ENCODE assay signal across 8 cellular contexts in the genomic region with DNA sequence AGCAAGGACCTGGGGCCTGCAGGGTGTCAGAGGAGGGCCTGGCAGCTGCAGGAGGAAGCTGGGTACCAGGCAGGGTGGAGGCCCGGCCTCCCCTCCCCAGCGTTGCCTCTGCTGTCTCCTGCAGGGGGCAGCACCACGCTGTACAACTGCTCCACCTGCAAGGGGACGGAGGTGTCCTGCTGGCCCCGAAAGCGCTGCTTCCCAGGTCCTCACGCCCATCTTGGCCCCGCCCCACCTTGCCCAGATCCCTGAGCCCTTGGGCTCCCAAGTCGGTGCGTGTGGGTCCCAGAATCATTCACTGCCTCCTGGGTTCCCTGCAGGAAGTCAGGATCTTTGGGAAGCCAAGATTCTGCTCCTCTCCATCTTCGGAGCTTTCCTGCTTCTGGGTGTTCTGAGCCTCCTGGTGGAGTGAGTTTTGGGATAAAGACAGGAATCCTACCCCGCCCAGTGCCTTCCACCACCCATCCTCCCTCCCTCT. TPM values are rescaled to one million over a fixed set of nuclear protein-coding genes. Genes with fewer than 3 reads are reported as not detected.
DNase-seq lines count a peak whose midpoint lies in the region; ATAC-seq and TF ChIP-seq lines count a peak whose summit lies in the region.

No MANE protein-coding gene starts in this region.

- peaks cover 38% of the 10 kb centered on the region for H3K4me1 Mint-ChIP-seq in activated CD4-positive, alpha-beta T cell treated with anti-CD3 and anti-CD28 coated beads, Interleukin-2, amount 10 ng/mL, durations not matched to agents 7 days and 5 days

- ATAC-seq in GM18907 (IDR thresholded peaks at IDR 0.05; ENCODE audit: unreplicated experiment) = peak; percentile 30
- no peak for ATAC-seq in GM21515 (IDR thresholded peaks at IDR 0.05; ENCODE audit: unreplicated experiment)

- H3K27me3 ChIP-seq in AG04450 (ENCODE audit: control insufficient read depth, insufficient read depth, low read length) = no peaks in the 10 kb centered on the region
- H3K27me3 ChIP-seq in liver (ENCODE audit: control insufficient read depth in 4 of 4, insufficient read depth in 4 of 4, low read length in 3 of 4) = no peaks in the 10 kb centered on the region

- DNase-seq in AG04450 (ENCODE audit: low read depth, low spot score) (no peak), NCI-H510A (lab: John Stamatoyannopoulos, UW) (peak; percentile 69), coronary artery (ENCODE audit: low spot score) (no peak)
- DNase-seq in activated CD4-positive, alpha-beta T cell treated with anti-CD3 and anti-CD28 coated beads, Interleukin-2, amount 10 ng/mL, durations not matched to agents 7 days and 5 days = peak; percentile 90
- DNase-seq in stimulated activated CD4-positive, alpha-beta T cell treated with anti-CD3 and anti-CD28 coated beads, Interleukin-4, amount 100 ng/mL, for 48 hours (ENCODE audit: low read depth in 2 of 2) = peak; percentile 82 to 87

- no peaks in the 10 kb centered on the region for H3K36me3 ChIP-seq in liver (ENCODE audit: control insufficient read depth in 4 of 4, insufficient read depth in 3 of 4, low read depth in 1 of 4, low read length in 3 of 4)

- WGBS in liver = 6% methylated on average over 12 of the region's 12 CpGs

- TF ChIP-seq CTCF in AG04450 (IDR thresholded peaks at IDR 0.05; ENCODE audit: low read depth, low read length) = peak; percentile 71
- peak; percentile 54 for TF ChIP-seq CTCF in coronary artery (IDR thresholded peaks at IDR 0.05)
- TF ChIP-seq CTCF in liver (IDR thresholded peaks at IDR 0.05; ENCODE audit: low read depth, low read length, missing input control) = peak; percentile 83

- H3K4me1 ChIP-seq in liver (ENCODE audit: control insufficient read depth in 4 of 4, insufficient read depth in 4 of 4, low read length in 3 of 4) = peaks cover 4 to 18% (median 10%) of the 10 kb centered on the region in 4 donors

- H3K9ac ChIP-seq in liver (ENCODE audit: low read depth in 1 of 2, low read length in 2 of 2) = no peak overlapping the region

- H3K4me3 Mint-ChIP-seq in activated CD4-positive, alpha-beta T cell treated with anti-CD3 and anti-CD28 coated beads, Interleukin-2, amount 10 ng/mL, durations not matched to agents 7 days and 5 days = no peak overlapping the region

- POLR2A ChIA-PET in AG04450 (lab: Yijun Ruan, JAX) = interaction anchor here (0.7 to 1.5 kb wide), 3 partner anchors 48 to 278 kb away, joined by 3 read pairs; partner anchors contain the start of gene TMEM256
- POLR2A ChIA-PET in activated CD4-positive, alpha-beta T cell treated with anti-CD3 and anti-CD28 coated beads, Interleukin-2, amount 10 ng/mL, durations not matched to agents 7 days and 5 days (lab: Charles Lee) = interaction anchor here (1.1 kb wide), 1 partner anchor 20 kb away, joined by 4 read pairs; the partner anchor contains the start of gene ACAP1

- CTCF ChIA-PET in AG04450 (lab: Charles Lee) = interaction anchor here (0.6 to 2.8 kb wide), 22 partner anchors 10 to 387 kb away, joined by 3 to 22 read pairs (median 3); partner anchors contain the start of genes PLSCR3, SENP3, SOX15 and TMEM102
- CTCF ChIA-PET in activated CD4-positive, alpha-beta T cell treated with anti-CD3 and anti-CD28 coated beads, Interleukin-2, amount 10 ng/mL, durations not matched to agents 7 days and 5 days (lab: Charles Lee) = interaction anchor here (0.6 to 5.0 kb wide), 28 partner anchors 12 to 1597 kb away, joined by 3 to 45 read pairs (median 4); partner anchors contain the start of genes ACAP1, MPDU1, NEURL4 and PLSCR3

- TF ChIP-seq RAD21 in liver (IDR thresholded peaks at IDR 0.05) = peak; percentile 86 to 93

- no peaks in the 10 kb centered on the region for H3K27me3 Mint-ChIP-seq in activated CD4-positive, alpha-beta T cell treated with anti-CD3 and anti-CD28 coated beads, Interleukin-2, amount 10 ng/mL, durations not matched to agents 7 days and 5 days

- H3K9me3 Mint-ChIP-seq in activated CD4-positive, alpha-beta T cell treated with anti-CD3 and anti-CD28 coated beads, Interleukin-2, amount 10 ng/mL, durations not matched to agents 7 days and 5 days = no peaks in the 10 kb centered on the region

- H3K9me3 ChIP-seq in AG04450 (ENCODE audit: control insufficient read depth, insufficient read depth, low read length) (no peaks in the 10 kb centered on the region; the same call in 1 of the 2 replicates), liver (ENCODE audit: control insufficient read depth in 4 of 4, low read length in 3 of 4) (no peaks in the 10 kb centered on the region)

- H3K4me3 ChIP-seq in AG04450 (ENCODE audit: low read depth, low read length) (no peak overlapping the region), coronary artery (no peak overlapping the region), liver (ENCODE audit: low read depth in 1 of 3, low read length in 3 of 3) (no peak overlapping the region)

- no peak overlapping the region for H3K27ac Mint-ChIP-seq in activated CD4-positive, alpha-beta T cell treated with anti-CD3 and anti-CD28 coated beads, Interleukin-2, amount 10 ng/mL, durations not matched to agents 7 days and 5 days

- H3K36me3 Mint-ChIP-seq in activated CD4-positive, alpha-beta T cell treated with anti-CD3 and anti-CD28 coated beads, Interleukin-2, amount 10 ng/mL, durations not matched to agents 7 days and 5 days (ENCODE audit: low read depth) = peaks cover 15% of the 10 kb centered on the region

- H3K27ac ChIP-seq in AG04450 (ENCODE audit: low read depth, low read length) (no peak overlapping the region), coronary artery (peak overlapping the region in 1 of 2 donors; percentile 39), liver (ENCODE audit: low read depth in 1 of 2, low read length in 2 of 2) (no peak overlapping the region)

TF ChIP-seq in liver, 16 proteins besides CTCF, POLR2A, EP300 and RAD21 (continues in another document):
- TF ChIP-seq, protein P1, sequence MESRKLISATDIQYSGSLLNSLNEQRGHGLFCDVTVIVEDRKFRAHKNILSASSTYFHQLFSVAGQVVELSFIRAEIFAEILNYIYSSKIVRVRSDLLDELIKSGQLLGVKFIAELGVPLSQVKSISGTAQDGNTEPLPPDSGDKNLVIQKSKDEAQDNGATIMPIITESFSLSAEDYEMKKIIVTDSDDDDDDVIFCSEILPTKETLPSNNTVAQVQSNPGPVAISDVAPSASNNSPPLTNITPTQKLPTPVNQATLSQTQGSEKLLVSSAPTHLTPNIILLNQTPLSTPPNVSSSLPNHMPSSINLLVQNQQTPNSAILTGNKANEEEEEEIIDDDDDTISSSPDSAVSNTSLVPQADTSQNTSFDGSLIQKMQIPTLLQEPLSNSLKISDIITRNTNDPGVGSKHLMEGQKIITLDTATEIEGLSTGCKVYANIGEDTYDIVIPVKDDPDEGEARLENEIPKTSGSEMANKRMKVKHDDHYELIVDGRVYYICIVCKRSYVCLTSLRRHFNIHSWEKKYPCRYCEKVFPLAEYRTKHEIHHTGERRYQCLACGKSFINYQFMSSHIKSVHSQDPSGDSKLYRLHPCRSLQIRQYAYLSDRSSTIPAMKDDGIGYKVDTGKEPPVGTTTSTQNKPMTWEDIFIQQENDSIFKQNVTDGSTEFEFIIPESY (IDR thresholded peaks at IDR 0.05) = no peak
- no peak for TF ChIP-seq FOXA2 (IDR thresholded peaks at IDR 0.05)
- TF ChIP-seq, protein P2, sequence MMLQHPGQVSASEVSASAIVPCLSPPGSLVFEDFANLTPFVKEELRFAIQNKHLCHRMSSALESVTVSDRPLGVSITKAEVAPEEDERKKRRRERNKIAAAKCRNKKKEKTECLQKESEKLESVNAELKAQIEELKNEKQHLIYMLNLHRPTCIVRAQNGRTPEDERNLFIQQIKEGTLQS (IDR thresholded peaks at IDR 0.05) = no peak

RNA-seq across cellular contexts. Expression of gene TMEM95, which starts 1.2 kb away (rescaled TPM):
- polyA plus RNA-seq in AG04450 (2011; rRNA removed) (not detected in 2 replicates), liver (not detected)
- polyA minus RNA-seq in AG04450 (2011; rRNA and poly(A)+ RNA removed) = not detected in 2 replicates
- total RNA-seq in activated CD4-positive, alpha-beta T cell treated with anti-CD3 and anti-CD28 coated beads, Interleukin-2, amount 10 ng/mL, durations not matched to agents 7 days and 5 days = under 1 TPM in 1 of 2 experiments, not detected in 1; 0.23 TPM
- total RNA-seq in liver = not detected

RNA-seq across cellular contexts. Expression of gene KCTD11, which starts 4.1 kb away (rescaled TPM):
- polyA plus RNA-seq in AG04450 (2011; rRNA removed) (12.1 and 13.8 TPM in 2 replicates), liver (1 to 10 TPM in 1 of 2 donors, under 1 TPM in 1; 0.39 to 3.5 TPM)
- polyA minus RNA-seq in AG04450 (2011; rRNA and poly(A)+ RNA removed) = 11.6 and 14.6 TPM in 2 replicates
- 10 to 100 TPM; 11.2 to 12.5 TPM for total RNA-seq in activated CD4-positive, alpha-beta T cell treated with anti-CD3 and anti-CD28 coated beads, Interleukin-2, amount 10 ng/mL, durations not matched to agents 7 days and 5 days
- 1 to 10 TPM in 1 of 2 donors, under 1 TPM in 1; 0.89 to 2.0 TPM for total RNA-seq in liver

RNA-seq across cellular contexts. Expression of gene ACAP1, which starts 19.8 kb away (rescaled TPM):
- polyA plus RNA-seq in AG04450 (2011; rRNA removed) (0.35 and 0.74 TPM in 2 replicates), liver (1 to 10 TPM; 1.1 to 4.5 TPM)
- 0.09 and 0.22 TPM in 2 replicates for polyA minus RNA-seq in AG04450 (2011; rRNA and poly(A)+ RNA removed)
- total RNA-seq in activated CD4-positive, alpha-beta T cell treated with anti-CD3 and anti-CD28 coated beads, Interleukin-2, amount 10 ng/mL, durations not matched to agents 7 days and 5 days = 100 to 1,000 TPM; 727 to 775 TPM
- total RNA-seq in liver = 1 to 10 TPM; 4.9 to 7.4 TPM

RNA-seq across cellular contexts. Expression of gene TNK1, which starts 24.8 kb away (rescaled TPM):
- polyA plus RNA-seq in AG04450 (2011; rRNA removed) (0.22 and 0.25 TPM in 2 replicates), liver (1 to 10 TPM; 1.9 to 3.5 TPM)
- 0.69 TPM in 1 of 2 replicates, not detected in the other for polyA minus RNA-seq in AG04450 (2011; rRNA and poly(A)+ RNA removed)
- 1 to 10 TPM; 1.5 to 2.1 TPM for total RNA-seq in activated CD4-positive, alpha-beta T cell treated with anti-CD3 and anti-CD28 coated beads, Interleukin-2, amount 10 ng/mL, durations not matched to agents 7 days and 5 days
- 1 to 10 TPM in 1 of 2 donors, under 1 TPM in 1; 0.05 to 3.2 TPM for total RNA-seq in liver

RNA-seq across cellular contexts. Expression of gene NEURL4, which starts 27.0 kb away (rescaled TPM):
- polyA plus RNA-seq in AG04450 (2011; rRNA removed) = 7.3 and 9.6 TPM in 2 replicates
- polyA minus RNA-seq in AG04450 (2011; rRNA and poly(A)+ RNA removed) = 18.4 and 25.8 TPM in 2 replicates
- 10 to 100 TPM; 34.7 to 38.1 TPM for total RNA-seq in activated CD4-positive, alpha-beta T cell treated with anti-CD3 and anti-CD28 coated beads, Interleukin-2, amount 10 ng/mL, durations not matched to agents 7 days and 5 days
- total RNA-seq in liver = 10 to 100 TPM in 1 of 2 donors, 1 to 10 TPM in 1; 8.1 to 14.2 TPM
- polyA plus RNA-seq in liver = 1 to 10 TPM in 1 of 2 donors, under 1 TPM in 1; 0.76 to 6.6 TPM

Comparison
In these comparisons a context has a peak if more than half of its experiments do, and no peak if none do; other contexts are left out.
1. DNase-seq: peak in NCI-H510A (single experiment), activated CD4-positive, alpha-beta T cell treated with anti-CD3 and anti-CD28 coated beads, Interleukin-2, amount 10 ng/mL, durations not matched to agents 7 days and 5 days (single experiment) and stimulated activated CD4-positive, alpha-beta T cell treated with anti-CD3 and anti-CD28 coated beads, Interleukin-4, amount 100 ng/mL, for 48 hours (2 of 2); none in AG04450 (single experiment) and coronary artery (single experiment).
2. RNA of gene KCTD11, which starts 4.1 kb away (total RNA-seq): 11.2 to 12.5 TPM in activated CD4-positive, alpha-beta T cell treated with anti-CD3 and anti-CD28 coated beads, Interleukin-2, amount 10 ng/mL, durations not matched to agents 7 days and 5 days; 0.89 to 2.0 TPM in liver; every median in the first group is over 4 times any median in the second.
3. RNA of gene ACAP1, which starts 19.8 kb away (total RNA-seq): 727 to 775 TPM in activated CD4-positive, alpha-beta T cell treated with anti-CD3 and anti-CD28 coated beads, Interleukin-2, amount 10 ng/mL, durations not matched to agents 7 days and 5 days; 4.9 to 7.4 TPM in liver; every median in the first group is over 10 times any median in the second.
4. Peak in every context shown above with its lines, with median percentiles within 50 percentile points of each other: CTCF ChIP-seq.